1 cellular context compared by ENCODE assay signal in the genomic region with DNA sequence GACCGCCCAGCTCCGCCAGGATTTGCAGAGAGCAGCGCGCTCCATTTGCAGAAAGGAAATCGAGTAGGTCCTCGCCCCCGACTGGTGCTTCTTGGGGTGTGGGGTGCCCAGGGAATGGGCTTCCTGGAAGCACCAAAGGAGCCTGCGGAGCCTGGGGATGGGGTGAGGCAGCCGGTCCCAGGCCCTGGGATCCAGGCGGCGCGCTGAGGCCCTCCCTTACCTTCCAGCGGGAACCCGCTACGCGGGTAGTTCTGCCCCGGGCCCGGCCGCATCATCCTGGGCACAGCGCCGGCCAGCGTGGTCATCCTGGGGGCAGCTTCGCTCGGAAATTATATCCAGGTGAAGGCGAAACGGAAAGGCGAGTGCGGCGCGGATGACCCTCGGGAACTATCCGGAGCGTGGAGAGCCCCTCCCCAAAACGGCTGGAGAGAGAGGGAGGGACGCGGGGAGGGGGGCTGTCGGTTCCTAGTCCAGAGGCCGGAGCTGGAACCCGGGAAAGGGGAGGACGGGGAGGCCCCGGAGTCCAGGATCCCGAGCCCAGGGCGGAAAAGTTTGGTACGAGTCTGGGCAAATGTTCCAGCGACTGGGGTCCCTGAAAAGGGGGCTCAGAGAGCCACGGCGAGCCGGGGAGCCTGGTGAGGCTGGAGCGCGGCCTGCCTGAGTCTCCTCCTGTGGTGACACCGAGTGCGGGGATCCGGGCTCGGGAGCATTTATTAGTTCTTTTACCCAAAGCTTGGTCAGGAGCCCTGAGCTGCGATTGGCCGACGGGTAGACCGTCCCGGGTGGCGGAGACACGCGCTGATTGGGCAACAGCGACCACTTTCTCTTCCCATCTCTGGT.
TF ChIP-seq lines count a peak whose summit lies in the region.

A gene (minus strand): TSS at position 688 of the 840 bp plus-strand sequence. CDS start 383 bp downstream, at position 305.

TF ChIP-seq in H1, 55 proteins besides CTCF, POLR2A, EP300 and RAD21 (continued from another document):
- TF ChIP-seq KDM1A (IDR thresholded peaks at IDR 0.05; ENCODE audit: borderline replicate concordance, low read length) (peak; percentile 51; the same call in 1 of the 2 replicates), POLR2AphosphoS5 (IDR thresholded peaks at IDR 0.05; ENCODE audit: low read depth, low read length) (no peak)
TF ChIP-seq in H1: peak in this region for 6.
